In genomic region chr3:133926736-133927542, GRCh38 we compare ENCODE assay signal across 8 cellular contexts. TPM values are rescaled to one million over a fixed set of nuclear protein-coding genes. Genes with fewer than 3 reads are reported as not detected.
DNase-seq lines count a peak whose midpoint lies in the region; ATAC-seq, FAIRE-seq and TF ChIP-seq lines count a peak whose summit lies in the region.

No MANE protein-coding gene starts in this region.

- H3K36me3 Mint-ChIP-seq in activated CD8-positive, alpha-beta T cell treated with anti-CD3 and anti-CD28 coated beads, Interleukin-2, amount 10 ng/mL, durations not matched to agents 7 days and 5 days (ENCODE audit: low read depth) = no peaks in the 10 kb centered on the region

- WGBS in stomach, 5 donors = 18 to 42% (median 23%) methylated on average over 12 to 35 of the region's 35 CpGs

- TF ChIP-seq EP300 in stomach (IDR thresholded peaks at IDR 0.05) = no peak

- H3K4me3 ChIP-seq in stomach = peak overlapping the region; percentile 53 to 69 (median 58)

- POLR2A ChIA-PET in HEK293T (lab: Yijun Ruan, JAX) = no interaction called here
- POLR2A ChIA-PET in activated CD8-positive, alpha-beta T cell treated with anti-CD3 and anti-CD28 coated beads, Interleukin-2, amount 10 ng/mL, durations not matched to agents 7 days and 5 days (lab: Charles Lee) = no interaction called here

- H3K27me3 ChIP-seq in stomach = peaks cover 0 to 12% (median 0%) of the 10 kb centered on the region in 3 donors

- no peak for TF ChIP-seq POLR2A in stomach (IDR thresholded peaks at IDR 0.05)

- H3K9ac ChIP-seq in ES-I3 (ENCODE audit: low read depth, low read length) = peak overlapping the region; percentile 63; the same call in 1 of the 2 replicates

- no peak for ATAC-seq in activated CD8-positive, alpha-beta T cell treated with anti-CD3 and anti-CD28 coated beads, Interleukin-2, amount 10 ng/mL, durations not matched to agents 7 days and 5 days

- H3K27ac Mint-ChIP-seq in activated CD8-positive, alpha-beta T cell treated with anti-CD3 and anti-CD28 coated beads, Interleukin-2, amount 10 ng/mL, durations not matched to agents 7 days and 5 days = no peak overlapping the region

- no peaks in the 10 kb centered on the region for H3K4me1 ChIP-seq in ES-I3 (ENCODE audit: insufficient read depth, low read length)
- H3K4me1 ChIP-seq in stomach = peaks cover 0 to 15% (median 9%) of the 10 kb centered on the region in 4 donors

- intact Hi-C loops in stomach (cut with DNase I; ENCODE audit: low total_unique reads) = loop anchor here (5.0 kb wide), 1 partner anchor 105 kb away; no protein-coding TSS in a partner anchor

- H3K27ac ChIP-seq in stomach = peak overlapping the region in 2 of 5 donors; percentile 35 to 62

- peaks cover 21% of the 10 kb centered on the region for H3K27me3 Mint-ChIP-seq in activated CD8-positive, alpha-beta T cell treated with anti-CD3 and anti-CD28 coated beads, Interleukin-2, amount 10 ng/mL, durations not matched to agents 7 days and 5 days (ENCODE audit: low read depth)

- no peak for TF ChIP-seq CTCF in stomach (IDR thresholded peaks at IDR 0.05)

- CTCF ChIA-PET in HEK293T (lab: Yijun Ruan, JAX) = no interaction called here
- CTCF ChIA-PET in activated CD8-positive, alpha-beta T cell treated with anti-CD3 and anti-CD28 coated beads, Interleukin-2, amount 10 ng/mL, durations not matched to agents 7 days and 5 days (lab: Charles Lee) = interaction anchor here (0.6 to 1.6 kb wide), 4 partner anchors 104 to 277 kb away, joined by 3 to 30 read pairs (median 4); no protein-coding TSS in a partner anchor

- H3K36me3 ChIP-seq in ES-I3 (ENCODE audit: insufficient read depth, low read length) = no peaks in the 10 kb centered on the region
- no peaks in the 10 kb centered on the region for H3K36me3 ChIP-seq in stomach

- H3K9me3 Mint-ChIP-seq in activated CD8-positive, alpha-beta T cell treated with anti-CD3 and anti-CD28 coated beads, Interleukin-2, amount 10 ng/mL, durations not matched to agents 7 days and 5 days (ENCODE audit: insufficient read depth) = no peaks in the 10 kb centered on the region

- DNase-seq in HEK293T (ENCODE audit: extremely low spot score) (peak; percentile 48), iPS-NIHi11 (ENCODE audit: low spot score) (peak; percentile 71), stomach (no peak), urothelium cell line (ENCODE audit: low spot score) (no peak), NCI-H526 treated with DMSO at 0.1 percent for 48 hours (lab: John Stamatoyannopoulos, UW) (no peak)
- peak; percentile 17 for DNase-seq in activated CD8-positive, alpha-beta T cell treated with anti-CD3 and anti-CD28 coated beads, Interleukin-2, amount 10 ng/mL, durations not matched to agents 7 days and 5 days
- DNase-seq in stimulated activated CD4-positive, alpha-beta T cell treated with anti-CD3 and anti-CD28 coated beads, Interleukin-12 subunit alpha, Interleukin-12 subunit beta, amount 100 ng/mL, for 4 hours = no peak

- no peak for FAIRE-seq in urothelium cell line (lab: Jason Lieb, UNC)

- H3K4me3 Mint-ChIP-seq in activated CD8-positive, alpha-beta T cell treated with anti-CD3 and anti-CD28 coated beads, Interleukin-2, amount 10 ng/mL, durations not matched to agents 7 days and 5 days = peak overlapping the region; percentile 49

- H3K9me3 ChIP-seq in ES-I3 (ENCODE audit: control insufficient read depth, insufficient read depth, low read length) (no peaks in the 10 kb centered on the region), stomach (no peaks in the 10 kb centered on the region)

- H3K4me1 Mint-ChIP-seq in activated CD8-positive, alpha-beta T cell treated with anti-CD3 and anti-CD28 coated beads, Interleukin-2, amount 10 ng/mL, durations not matched to agents 7 days and 5 days (ENCODE audit: low read depth) = peaks cover 9% of the 10 kb centered on the region

TF ChIP-seq in HEK293T, 16 proteins besides CTCF, POLR2A, EP300 and RAD21:
- TF ChIP-seq TARDBP (IDR thresholded peaks at IDR 0.05) = no peak
- no peak for TF ChIP-seq CTBP1 (IDR thresholded peaks at IDR 0.05; ENCODE audit: borderline replicate concordance)
- no peak for TF ChIP-seq PKNOX1 (IDR thresholded peaks at IDR 0.05)
- TF ChIP-seq LEF1 (IDR thresholded peaks at IDR 0.05; ENCODE audit: borderline replicate concordance) = no peak
- no peak for TF ChIP-seq NFRKB (IDR thresholded peaks at IDR 0.05)
- no peak for TF ChIP-seq SUZ12 (IDR thresholded peaks at IDR 0.05)
- TF ChIP-seq ZNF384 (IDR thresholded peaks at IDR 0.05) = no peak
- TF ChIP-seq FOXK2 (IDR thresholded peaks at IDR 0.05) = no peak
- no peak for TF ChIP-seq SP1 (IDR thresholded peaks at IDR 0.05)
- TF ChIP-seq L3MBTL2 (conservative IDR thresholded peaks at IDR 0.05) = no peak
- TF ChIP-seq FOXA1 (IDR thresholded peaks at IDR 0.05) = no peak
- no peak for TF ChIP-seq FOXM1 (IDR thresholded peaks at IDR 0.05; ENCODE audit: borderline replicate concordance)
- TF ChIP-seq ELF4 (IDR thresholded peaks at IDR 0.05) = no peak
- no peak for TF ChIP-seq BHLHE40 (IDR thresholded peaks at IDR 0.05; ENCODE audit: borderline replicate concordance)
- no peak for TF ChIP-seq ARNT (IDR thresholded peaks at IDR 0.05)
- no peak for TF ChIP-seq HDGF (IDR thresholded peaks at IDR 0.05; ENCODE audit: borderline replicate concordance)

RNA-seq across cellular contexts. Expression of gene RAB6B, which starts 31.3 kb away (rescaled TPM):
- 1 to 10 TPM in 1 of 2 experiments, under 1 TPM in 1; 0.68 to 1.2 TPM for total RNA-seq in activated CD8-positive, alpha-beta T cell treated with anti-CD3 and anti-CD28 coated beads, Interleukin-2, amount 10 ng/mL, durations not matched to agents 7 days and 5 days
- 1 to 10 TPM in 3 of 5 donors, under 1 TPM in 2; 0.58 to 6.1 (median 1.2) TPM for total RNA-seq in stomach
- polyA plus RNA-seq in stomach = 1 to 10 TPM; 1.9 to 7.5 (median 1.9) TPM

Comparison
In these comparisons a context has a peak if more than half of its experiments do, and no peak if none do; other contexts are left out.
1. DNase-seq: peak in HEK293T (single experiment), activated CD8-positive, alpha-beta T cell treated with anti-CD3 and anti-CD28 coated beads, Interleukin-2, amount 10 ng/mL, durations not matched to agents 7 days and 5 days (single experiment) and iPS-NIHi11 (single experiment); none in stomach (single experiment), urothelium cell line (single experiment), stimulated activated CD4-positive, alpha-beta T cell treated with anti-CD3 and anti-CD28 coated beads, Interleukin-12 subunit alpha, Interleukin-12 subunit beta, amount 100 ng/mL, for 4 hours (single experiment) and NCI-H526 treated with DMSO at 0.1 percent for 48 hours (single experiment).